In genomic region chr3:107508331-107508730, GRCh38 we compare ENCODE assay signal across 3 cellular contexts.
"Had no signal": no experiment of that assay in that cellular context is flagged by ENCODE, and none has a peak within 500 bp of the region (broad histone marks: within the 10 kb centered on the region; RNA-seq: fewer than 3 reads in every experiment).

No MANE protein-coding gene starts in this region.

- DNase-seq: GDM1, GF-D8 had no signal

- H3K4me3 ChIP-seq: GM12878 had no signal

- ATAC-seq: GM12878 had no signal
